In genomic region chr12:104137902-104138746, GRCh38 we compare ENCODE assay signal across 8 cellular contexts. TPM values are rescaled to one million over a fixed set of nuclear protein-coding genes. Genes with fewer than 3 reads are reported as not detected.
DNase-seq lines count a peak whose midpoint lies in the region; ATAC-seq and TF ChIP-seq lines count a peak whose summit lies in the region.

TSS of gene NFYB (minus strand) at chr12:104138210. CDS start at chr12:104135453, 2,757 bp downstream.

- peak within 1 kb of the TSS; percentile 92 for H3K27ac Mint-ChIP-seq in chondrocyte (ENCODE audit: unreplicated experiment)

- DNase-seq in AG20443 (ENCODE audit: low spot score) (peak; percentile 97), NCI-H510A (lab: John Stamatoyannopoulos, UW) (peak; percentile 90), chondrocyte (ENCODE audit: low spot score) (peak; percentile 97), kidney glomerular epithelial cell (lab: John Stamatoyannopoulos, UW) (peak; percentile 95)
- DNase-seq in activated CD4-positive, alpha-beta T cell treated with anti-CD3 and anti-CD28 coated beads for 24 hours (ENCODE audit: low read depth in 2 of 2), result peak; percentile 77 to 81
- DNase-seq in stimulated activated CD4-positive, alpha-beta T cell treated with anti-CD3 and anti-CD28 coated beads, Interleukin-1b, Interleukin-23, amount 100 ng/mL, for 1 hour (ENCODE audit: low read depth in 2 of 2), result peak; percentile 79 to 81

- H3K36me3 Mint-ChIP-seq in chondrocyte (ENCODE audit: low read depth), result no peaks in the 10 kb centered on the region

- peak; percentile 89 for TF ChIP-seq POLR2A in GM19099 (IDR thresholded peaks at IDR 0.05; ENCODE audit: extremely low read depth, insufficient read length, low read depth)

- H3K4me3 Mint-ChIP-seq in chondrocyte (ENCODE audit: unreplicated experiment), result peak within 1 kb of the TSS; percentile 81

- TF ChIP-seq CTCF in chondrocyte (IDR thresholded peaks at IDR 0.05), result peak; percentile 19

- peaks cover 24% of the 10 kb centered on the region for H3K4me1 Mint-ChIP-seq in chondrocyte (ENCODE audit: low read depth)

- no peaks in the 10 kb centered on the region for H3K9me3 Mint-ChIP-seq in chondrocyte (ENCODE audit: low read depth)

- ATAC-seq in HG03432 (IDR thresholded peaks at IDR 0.05; ENCODE audit: unreplicated experiment), result peak; percentile 93

- H3K27me3 Mint-ChIP-seq in chondrocyte (ENCODE audit: low read depth), result no peaks in the 10 kb centered on the region

RNA-seq across cellular contexts. Expression of gene NFYB, which starts in this region (rescaled TPM):
- total RNA-seq in chondrocyte, result 20.6 to 25.3 TPM (median 24.7 TPM) in 3 replicates

Comparison
In these comparisons a context has a peak if more than half of its experiments do, and no peak if none do; other contexts are left out.
1. Peak in every context shown above with its lines: DNase-seq and ATAC-seq.